10 cellular contexts compared by ENCODE assay signal in the genomic region with DNA sequence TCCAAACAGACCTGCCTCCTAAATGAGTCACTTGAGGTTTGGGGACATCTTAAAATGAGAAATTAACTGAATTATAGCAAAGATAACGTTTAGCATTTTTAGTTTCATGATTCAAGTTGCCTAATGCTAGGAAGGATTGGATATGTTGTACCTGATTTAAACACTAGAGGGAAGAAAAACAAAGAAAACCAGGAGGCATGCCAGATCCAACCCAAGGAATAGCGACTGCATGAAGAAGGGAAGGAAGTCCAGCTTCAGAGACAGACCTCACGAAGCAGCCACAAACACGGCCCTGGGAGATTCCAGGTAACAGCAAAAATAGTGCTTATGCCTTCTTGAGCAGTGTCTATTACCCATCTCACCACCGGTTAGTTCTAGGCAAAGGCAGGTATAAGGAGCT.
DNase-seq lines count a peak whose midpoint lies in the region; ATAC-seq, FAIRE-seq and TF ChIP-seq lines count a peak whose summit lies in the region.
"Had no signal": no experiment of that assay in that cellular context is flagged by ENCODE, and none has a peak within 500 bp of the region (broad histone marks: within the 10 kb centered on the region; RNA-seq: fewer than 3 reads in every experiment).

No MANE protein-coding gene starts in this region.

- WGBS in H1 (ENCODE audit: extremely low coverage in 1 of 2, insufficient coverage in 1 of 2, insufficient read length in 1 of 2, insufficient replicate concordance in 2 of 2, low coverage in 1 of 2, low lambda C conversion rate in 2 of 2, missing lambda C conversion rate in 1 of 2), 2 experiments, result 38% methylated on average over 5 of the region's 5 CpGs; no CpG with 5 or more reads in 1 of the 2 experiments
- 23 to 29% (median 26%) methylated on average over 5 of the region's 5 CpGs for WGBS in spleen, 5 donors

- no peak overlapping the region for H2BK15ac ChIP-seq in H1 (ENCODE audit: low read length)

- intact Hi-C loops in spleen (cut with DNase I; ENCODE audit: low total_unique reads), result no loop called here

- TF ChIP-seq CTCF in D721Med (IDR thresholded peaks at IDR 0.05; ENCODE audit: insufficient read depth, missing control alignments), result peak; percentile 31
- TF ChIP-seq CTCF in H1 (IDR thresholded peaks at IDR 0.05; ENCODE audit: control extremely low read depth in 1 of 3, insufficient read depth in 1 of 3, low read depth in 1 of 3, low read length in 3 of 3), result peak in 2 of 3 experiments; percentile 28 to 54; a peak in 2 of 4 replicates
- peak in 4 of 11 experiments; percentile 10 to 22 (median 15) for TF ChIP-seq CTCF in spleen (IDR thresholded peaks at IDR 0.05 in 8 of 11, conservative IDR thresholded peaks at IDR 0.05 in 3 of 11)

- no peak overlapping the region for H3K56ac ChIP-seq in H1 (replicated peaks; ENCODE audit: insufficient read length, low read depth, low read length)

- ATAC-seq in HG02840 (IDR thresholded peaks at IDR 0.05; ENCODE audit: low FRiP score, unreplicated experiment), result no peak
- ATAC-seq in HG02678 (IDR thresholded peaks at IDR 0.05; ENCODE audit: unreplicated experiment), result no peak

- no peak overlapping the region for H4K5ac ChIP-seq in H1 (ENCODE audit: insufficient read length, low read depth, low read length)

- DNase-seq in D721Med (ENCODE audit: insufficient read length, low spot score) (no peak), M059J (ENCODE audit: low read depth) (peak; percentile 63), H1 (ENCODE audit: low read depth in 1 of 2, low spot score in 2 of 2) (no peak), myocyte (ENCODE audit: low read depth) (peak; percentile 74), spleen (no peak)
- DNase-seq in activated CD4-positive, alpha-beta memory T cell treated with anti-CD3 and anti-CD28 coated beads, Interleukin-2, amount 10 ng/mL, durations not matched to agents 7 days and 5 days, result no peak

- H3K18ac ChIP-seq in H1 (ENCODE audit: extremely low read depth, low read length), result no peak overlapping the region

- H3K4me1 Mint-ChIP-seq in activated CD4-positive, alpha-beta memory T cell treated with anti-CD3 and anti-CD28 coated beads, Interleukin-2, amount 10 ng/mL, durations not matched to agents 7 days and 5 days, result no peaks in the 10 kb centered on the region
- H3K4me1 Mint-ChIP-seq: central memory CD8-positive, alpha-beta T cell had no signal

- no peak for FAIRE-seq in D721Med (lab: Jason Lieb, UNC)
- peak; percentile 39 for FAIRE-seq in H1 (lab: Jason Lieb, UNC)

- no peak overlapping the region for H4K91ac ChIP-seq in H1 (replicated peaks; ENCODE audit: insufficient read length, low read length)

- no peak overlapping the region for H3K23ac ChIP-seq in H1 (ENCODE audit: insufficient read length)

- H2BK120ac ChIP-seq in H1 (replicated peaks; ENCODE audit: low read depth, low read length), result no peak overlapping the region

- H3K9me3 ChIP-seq in H1 (ENCODE audit: insufficient read depth in 2 of 2, low read depth in 1 of 2, low read length in 1 of 2), result no peaks in the 10 kb centered on the region
- H3K9me3 ChIP-seq in spleen, result no peaks in the 10 kb centered on the region
- H3K9me3 ChIP-seq: SJCRH30 had no signal

- H2BK5ac ChIP-seq in H1 (ENCODE audit: low read depth, low read length), result no peak overlapping the region

- no peak overlapping the region for H3K14ac ChIP-seq in H1 (ENCODE audit: insufficient read length)

- peak; percentile 52 to 58 for TF ChIP-seq RAD21 in H1 (IDR thresholded peaks at IDR 0.05 in 1 of 2, conservative IDR thresholded peaks at IDR 0.05 in 1 of 2; ENCODE audit: low read depth in 2 of 2, low read length in 2 of 2)

- CTCF ChIA-PET in H1 (lab: Charles Lee; ENCODE audit: partially characterized antibody), result interaction anchor here (0.7 to 2.0 kb wide), 13 partner anchors 18 to 902 kb away, joined by 3 to 5 read pairs (median 3); no protein-coding TSS in a partner anchor
- CTCF ChIA-PET in activated CD4-positive, alpha-beta memory T cell treated with anti-CD3 and anti-CD28 coated beads, Interleukin-2, amount 10 ng/mL, durations not matched to agents 7 days and 5 days (lab: Charles Lee), result no interaction called here

- no peak for TF ChIP-seq EP300 in H1 (IDR thresholded peaks at IDR 0.05; ENCODE audit: borderline replicate concordance in 1 of 2, low read depth in 2 of 2, low read length in 2 of 2)

- peak overlapping the region; percentile 88 for H2AFZ ChIP-seq in H1 (ENCODE audit: low read length)

- H3K4me3 Mint-ChIP-seq in activated CD4-positive, alpha-beta memory T cell treated with anti-CD3 and anti-CD28 coated beads, Interleukin-2, amount 10 ng/mL, durations not matched to agents 7 days and 5 days, result no peak overlapping the region
- H3K4me3 Mint-ChIP-seq: central memory CD8-positive, alpha-beta T cell had no signal

- no peak overlapping the region for H4K8ac ChIP-seq in H1 (ENCODE audit: extremely low read depth, insufficient read depth, low read length)

- no peaks in the 10 kb centered on the region; a peak in 1 of 7 replicates for H3K4me1 ChIP-seq in H1 (replicated peaks in 1 of 4; ENCODE audit: control insufficient read depth in 3 of 4, insufficient read depth in 4 of 4, low read length in 3 of 4)
- no peaks in the 10 kb centered on the region for H3K4me1 ChIP-seq in spleen
- H3K4me1 ChIP-seq: SJCRH30 had no signal

- H3K36me3 ChIP-seq in H1 (ENCODE audit: control insufficient read depth in 2 of 4, insufficient read depth in 4 of 4, low read length in 3 of 4) (no peaks in the 10 kb centered on the region), spleen (no peaks in the 10 kb centered on the region)
- H3K36me3 ChIP-seq: SJCRH30 had no signal

- no peaks in the 10 kb centered on the region for H3K79me1 ChIP-seq in H1 (ENCODE audit: low read depth, low read length)

- POLR2A ChIA-PET in H1 (lab: Charles Lee; ENCODE audit: partially characterized antibody), result no interaction called here
- POLR2A ChIA-PET in activated CD4-positive, alpha-beta memory T cell treated with anti-CD3 and anti-CD28 coated beads, Interleukin-2, amount 10 ng/mL, durations not matched to agents 7 days and 5 days (lab: Charles Lee), result no interaction called here

- H2AK5ac ChIP-seq in H1 (ENCODE audit: low read depth, low read length), result no peak overlapping the region

- no peak overlapping the region for H2BK12ac ChIP-seq in H1 (ENCODE audit: low read depth, low read length)

- H3K23me2 ChIP-seq in H1 (ENCODE audit: low read depth, low read length), result no peaks in the 10 kb centered on the region; the same call in 1 of the 2 replicates

- H2BK20ac ChIP-seq in H1 (ENCODE audit: low read length), result no peak overlapping the region

- TF ChIP-seq POLR2A in H1 (IDR thresholded peaks at IDR 0.05; ENCODE audit: control extremely low read depth in 1 of 2, low read depth in 2 of 2, low read length in 2 of 2) (no peak), spleen (IDR thresholded peaks at IDR 0.05) (no peak)

- no peak overlapping the region for H3K4me2 ChIP-seq in H1 (ENCODE audit: insufficient read depth in 1 of 2, low read depth in 2 of 2, low read length in 2 of 2)

- no peak overlapping the region for H3K27ac Mint-ChIP-seq in activated CD4-positive, alpha-beta memory T cell treated with anti-CD3 and anti-CD28 coated beads, Interleukin-2, amount 10 ng/mL, durations not matched to agents 7 days and 5 days

- no peaks in the 10 kb centered on the region for H3K36me3 Mint-ChIP-seq in activated CD4-positive, alpha-beta memory T cell treated with anti-CD3 and anti-CD28 coated beads, Interleukin-2, amount 10 ng/mL, durations not matched to agents 7 days and 5 days (ENCODE audit: low read depth)

- H3K4ac ChIP-seq in H1 (replicated peaks; ENCODE audit: insufficient read length, low read depth, low read length), result no peak overlapping the region

- H3K79me2 ChIP-seq in H1 (ENCODE audit: control insufficient read depth in 1 of 2, insufficient read depth in 2 of 2, low read length in 2 of 2), result no peaks in the 10 kb centered on the region

- H4K20me1 ChIP-seq in H1 (replicated peaks in 1 of 2; ENCODE audit: control insufficient read depth in 1 of 2, insufficient read depth in 2 of 2, low read length in 2 of 2), result no peaks in the 10 kb centered on the region

- peaks cover 2% of the 10 kb centered on the region for H3K9me3 Mint-ChIP-seq in activated CD4-positive, alpha-beta memory T cell treated with anti-CD3 and anti-CD28 coated beads, Interleukin-2, amount 10 ng/mL, durations not matched to agents 7 days and 5 days

- H3K27me3 ChIP-seq in H1 (replicated peaks in 1 of 4; ENCODE audit: control insufficient read depth in 3 of 4, extremely low read depth in 1 of 4, insufficient read depth in 3 of 4, low read length in 3 of 4) (no peaks in the 10 kb centered on the region), spleen (replicated peaks in 1 of 7) (no peaks in the 10 kb centered on the region)
- H3K27me3 ChIP-seq: SJCRH30 had no signal

- H3K27me3 Mint-ChIP-seq in activated CD4-positive, alpha-beta memory T cell treated with anti-CD3 and anti-CD28 coated beads, Interleukin-2, amount 10 ng/mL, durations not matched to agents 7 days and 5 days, result no peaks in the 10 kb centered on the region
- H3K27me3 Mint-ChIP-seq: central memory CD8-positive, alpha-beta T cell had no signal

- H3K9ac ChIP-seq in H1 (replicated peaks in 1 of 4; ENCODE audit: extremely low read depth in 1 of 4, low read depth in 3 of 4, low read length in 3 of 4), result no peak overlapping the region

- no peak overlapping the region for H3K27ac ChIP-seq in H1 (ENCODE audit: low read depth, low read length)
- no peak overlapping the region for H3K27ac ChIP-seq in spleen
- H3K27ac ChIP-seq: SJCRH30 had no signal

- H3K4me3 ChIP-seq in H1 (ENCODE audit: extremely low read depth in 1 of 4, insufficient read depth in 2 of 4, low read depth in 3 of 4, low read length in 4 of 4), result no peak overlapping the region
- H3K4me3 ChIP-seq in spleen, result no peak overlapping the region
- H3K4me3 ChIP-seq: SJCRH30 had no signal

TF ChIP-seq in H1, 55 proteins besides CTCF, POLR2A, EP300 and RAD21:
- TF ChIP-seq HDAC2 (IDR thresholded peaks at IDR 0.05; ENCODE audit: borderline replicate concordance in 1 of 2, low read depth in 2 of 2, low read length in 2 of 2) (no peak), TCF12 (IDR thresholded peaks at IDR 0.05; ENCODE audit: low read depth, low read length) (no peak), SP1 (IDR thresholded peaks at IDR 0.05; ENCODE audit: low read depth, low read length) (0 out of 2 replicates have a peak, but pooled peaks have one; percentile 24), BCL11A (IDR thresholded peaks at IDR 0.05; ENCODE audit: low read depth in 2 of 2, low read length in 2 of 2) (no peak)

Comparison
In these comparisons a context has a peak if more than half of its experiments do, and no peak if none do; other contexts are left out.
1. DNase-seq: peak in M059J (single experiment) and myocyte (single experiment); none in D721Med (single experiment), H1 (0 of 2), spleen (single experiment) and activated CD4-positive, alpha-beta memory T cell treated with anti-CD3 and anti-CD28 coated beads, Interleukin-2, amount 10 ng/mL, durations not matched to agents 7 days and 5 days (single experiment).